Comparison of ENCODE assay signal across 18 cellular contexts in genomic region chr12:120062976-120063579, GRCh38.
"Had no signal": no experiment of that assay in that cellular context is flagged by ENCODE, and none has a peak within 500 bp of the region (broad histone marks: within the 10 kb centered on the region; RNA-seq: fewer than 3 reads in every experiment).

No MANE protein-coding gene starts in this region.

- H3K27ac ChIP-seq: breast epithelium, epithelial cell of prostate, neutrophil, right atrium auricular region had no signal

- H3K4me3 ChIP-seq: breast epithelium, lung, right atrium auricular region, smooth muscle cell had no signal

- H3K27me3 Mint-ChIP-seq: activated CD4-positive, alpha-beta memory T cell treated with anti-CD3 and anti-CD28 coated beads for 36 hours; activated naive CD4-positive, alpha-beta T cell treated with anti-CD3 and anti-CD28 coated beads, Interleukin-2, amount 50 U/mL, for 24 hours; naive thymus-derived CD8-positive, alpha-beta T cell; stimulated activated naive B cell treated with anti-CD40 and anti-IgM and Interleukin-4, amounts not matched to agents 10 μg/mL and 1 μg/mL and 100 μg/mL, for 72 hours had no signal

- H3K4me3 Mint-ChIP-seq: activated CD4-positive, alpha-beta memory T cell treated with anti-CD3 and anti-CD28 coated beads for 36 hours; activated naive CD4-positive, alpha-beta T cell treated with anti-CD3 and anti-CD28 coated beads, Interleukin-2, amount 50 U/mL, for 24 hours; naive thymus-derived CD8-positive, alpha-beta T cell; stimulated activated naive B cell treated with anti-CD40 and anti-IgM and Interleukin-4, amounts not matched to agents 10 μg/mL and 1 μg/mL and 100 μg/mL, for 72 hours; T-helper 2 cell treated with Interferon-gamma antibody and Interleukin-4, amounts not matched to agents 5 μg/mL and 100 μg/mL, for 36 hours had no signal

- DNase-seq: activated CD4-positive, alpha-beta memory T cell treated with anti-CD3 and anti-CD28 coated beads for 36 hours; activated CD8-positive, alpha-beta memory T cell treated with anti-CD3 and anti-CD28 coated beads, Interleukin-2, amount 50 U/mL, for 4 hours; anterior cingulate cortex; effector CD4-positive, alpha-beta T cell; hypothalamus; left cardiac atrium; naive thymus-derived CD8-positive, alpha-beta T cell; SIG-M5; stimulated activated naive B cell treated with anti-CD40 and anti-IgM and Interleukin-4, amounts not matched to agents 10 μg/mL and 1 μg/mL and 100 μg/mL, for 72 hours; trophoblast cell had no signal

- H3K9me3 Mint-ChIP-seq: activated CD4-positive, alpha-beta memory T cell treated with anti-CD3 and anti-CD28 coated beads for 36 hours; activated naive CD4-positive, alpha-beta T cell treated with anti-CD3 and anti-CD28 coated beads, Interleukin-2, amount 50 U/mL, for 24 hours; naive thymus-derived CD8-positive, alpha-beta T cell; stimulated activated naive B cell treated with anti-CD40 and anti-IgM and Interleukin-4, amounts not matched to agents 10 μg/mL and 1 μg/mL and 100 μg/mL, for 72 hours; T-helper 2 cell treated with Interferon-gamma antibody and Interleukin-4, amounts not matched to agents 5 μg/mL and 100 μg/mL, for 36 hours had no signal

- H3K36me3 ChIP-seq: breast epithelium, neutrophil, right atrium auricular region had no signal

- H3K9me3 ChIP-seq: breast epithelium, neutrophil, right atrium auricular region had no signal

- H3K27ac Mint-ChIP-seq: activated CD4-positive, alpha-beta memory T cell treated with anti-CD3 and anti-CD28 coated beads for 36 hours; activated naive CD4-positive, alpha-beta T cell treated with anti-CD3 and anti-CD28 coated beads, Interleukin-2, amount 50 U/mL, for 24 hours; stimulated activated naive B cell treated with anti-CD40 and anti-IgM and Interleukin-4, amounts not matched to agents 10 μg/mL and 1 μg/mL and 100 μg/mL, for 72 hours; T-helper 2 cell treated with Interferon-gamma antibody and Interleukin-4, amounts not matched to agents 5 μg/mL and 100 μg/mL, for 36 hours had no signal

- H3K27me3 ChIP-seq: breast epithelium, right atrium auricular region had no signal

- H3K4me1 Mint-ChIP-seq: stimulated activated naive B cell treated with anti-CD40 and anti-IgM and Interleukin-4, amounts not matched to agents 10 μg/mL and 1 μg/mL and 100 μg/mL, for 72 hours had no signal

- ATAC-seq: naive thymus-derived CD8-positive, alpha-beta T cell; stimulated activated naive B cell treated with anti-CD40 and anti-IgM and Interleukin-4, amounts not matched to agents 10 μg/mL and 1 μg/mL and 100 μg/mL, for 72 hours had no signal

- H3K4me1 ChIP-seq: breast epithelium had no signal
